Comparison of ENCODE assay signal across 2 cellular contexts in genomic region chr16:66639091-66639885, GRCh38.
TF ChIP-seq lines count a peak whose summit lies in the region.

No MANE protein-coding gene starts in this region.

TF ChIP-seq in H1, 55 proteins besides CTCF, POLR2A, EP300 and RAD21 (continued from another document):
- TF ChIP-seq E2F6 (IDR thresholded peaks at IDR 0.05) (no peak), BACH1 (IDR thresholded peaks at IDR 0.05; ENCODE audit: low read length) (no peak), POLR2AphosphoS5 (IDR thresholded peaks at IDR 0.05; ENCODE audit: low read depth, low read length) (no peak), SUZ12 (IDR thresholded peaks at IDR 0.05; ENCODE audit: low read length) (no peak), TAF1 (IDR thresholded peaks at IDR 0.05; ENCODE audit: low read depth, low read length) (no peak), RNF2 (IDR thresholded peaks at IDR 0.05; ENCODE audit: borderline replicate concordance, low read depth, low read length, missing control alignments, poor library complexity, severe bottlenecking) (no peak), CBX5 (IDR thresholded peaks at IDR 0.05; ENCODE audit: low read depth, low read length) (no peak), USF2 (IDR thresholded peaks at IDR 0.05; ENCODE audit: low read length) (no peak)
TF ChIP-seq in H1: peak in this region for 0.

TF ChIP-seq in GM12891, 5 proteins besides CTCF, POLR2A, EP300 and RAD21 (continued from another document):
- no peak for TF ChIP-seq TAF1 (IDR thresholded peaks at IDR 0.05; ENCODE audit: low read depth, low read length)
- TF ChIP-seq SPI1 (IDR thresholded peaks at IDR 0.05; ENCODE audit: low read depth, low read length) = no peak
- no peak for TF ChIP-seq POU2F2 (IDR thresholded peaks at IDR 0.05; ENCODE audit: low read depth, low read length)
